ENCODE assay signal across 15 cellular contexts in genomic region chr18:60663060-60663989, GRCh38.
"Had no signal": no experiment of that assay in that cellular context is flagged by ENCODE, and none has a peak within 500 bp of the region (broad histone marks: within the 10 kb centered on the region; RNA-seq: fewer than 3 reads in every experiment).

No MANE protein-coding gene starts in this region.

- H3K27ac ChIP-seq: esophagus squamous epithelium, stomach, thoracic aorta, transverse colon had no signal

- H3K27me3 ChIP-seq: esophagus squamous epithelium, stomach, transverse colon had no signal

- H3K9me3 ChIP-seq: esophagus squamous epithelium, mucosa of descending colon, thoracic aorta, transverse colon had no signal

- DNase-seq: effector memory CD8-positive, alpha-beta T cell; esophagus squamous epithelium; foreskin fibroblast; head of caudate nucleus; hippocampal formation; mucosa of descending colon; naive thymus-derived CD8-positive, alpha-beta T cell; stimulated activated CD4-positive, alpha-beta T cell treated with anti-CD3 and anti-CD28 coated beads, Interleukin-2, amount 100 ng/mL, for 24 hours; stimulated activated CD4-positive, alpha-beta T cell treated with anti-CD3 and anti-CD28 coated beads, Interleukin-4, amount 100 ng/mL, for 4 hours; stomach; substantia nigra; transverse colon had no signal

- ATAC-seq: effector memory CD8-positive, alpha-beta T cell; left lobe of liver; mucosa of descending colon; naive thymus-derived CD8-positive, alpha-beta T cell; sciatic nerve had no signal

- H3K36me3 ChIP-seq: esophagus squamous epithelium, stomach, thoracic aorta, transverse colon had no signal

- H3K4me3 ChIP-seq: esophagus squamous epithelium, mucosa of descending colon, stomach, thoracic aorta, transverse colon had no signal

- H3K4me1 ChIP-seq: esophagus squamous epithelium, stomach, transverse colon had no signal
